ENCODE assay signal across 8 cellular contexts in the genomic region with DNA sequence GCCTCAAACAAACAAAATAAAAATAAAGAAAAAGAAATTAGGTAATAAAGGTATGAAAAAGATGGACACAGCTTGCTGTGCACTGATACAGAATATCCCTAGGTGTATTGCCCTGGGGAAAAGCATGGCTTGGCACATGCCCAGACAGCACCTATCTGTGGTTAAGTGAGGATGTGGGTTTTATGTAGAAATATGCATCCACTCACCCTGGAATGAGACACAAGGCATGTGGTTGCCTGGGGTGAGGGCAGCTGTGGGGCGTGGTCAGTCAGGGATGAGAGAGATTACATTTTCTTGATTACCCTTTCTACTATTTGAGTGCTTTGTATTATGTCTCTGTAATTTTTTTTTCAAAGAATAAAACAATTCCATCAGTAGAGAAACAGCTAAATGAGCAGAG. TPM values are rescaled to one million over a fixed set of nuclear protein-coding genes. Genes with fewer than 3 reads are reported as not detected.
A peak's percentile ranks its signal among the peaks of the same experiment; 100 is the strongest.
DNase-seq lines count a peak whose midpoint lies in the region; ATAC-seq and TF ChIP-seq lines count a peak whose summit lies in the region.

No MANE protein-coding gene starts in this region.

- ATAC-seq in HCT116, result peak; percentile 86

- no peaks in the 10 kb centered on the region for H3K27me3 ChIP-seq in HCT116 (ENCODE audit: insufficient read depth, low read length)
- H3K27me3 ChIP-seq in SJCRH30, result peaks cover 3% of the 10 kb centered on the region; the same call in 1 of the 2 replicates
- no peaks in the 10 kb centered on the region for H3K27me3 ChIP-seq in ovary

- 52 to 69% (median 65%) methylated on average over 1 of the region's 1 CpG for WGBS in ovary, 3 donors

- H3K9me3 ChIP-seq in HCT116 (ENCODE audit: control insufficient read depth in 1 of 2, insufficient read depth in 1 of 2, low read depth in 1 of 2, low read length in 2 of 2), result no peaks in the 10 kb centered on the region
- no peaks in the 10 kb centered on the region for H3K9me3 ChIP-seq in SJCRH30 (replicated peaks)
- no peaks in the 10 kb centered on the region for H3K9me3 ChIP-seq in ovary

- no TSS peak for BruUV-seq in HCT116 (replicated peaks; lab: Mats Ljungman, UMichigan)

- no peak for TF ChIP-seq RAD21 in HCT116 (IDR thresholded peaks at IDR 0.05; ENCODE audit: low read depth)

- in situ Hi-C loops in astrocyte of the cerebellum (cut with HindIII; ENCODE audit: low sequenced_read_pairs), result no loop called here

- no peaks in the 10 kb centered on the region for H3K9me2 ChIP-seq in HCT116 (ENCODE audit: insufficient read depth)

- H3K4me3 ChIP-seq in HCT116 (replicated peaks in 1 of 2; ENCODE audit: low read depth in 1 of 2, low read length in 2 of 2), result no peak overlapping the region
- no peak overlapping the region for H3K4me3 ChIP-seq in SJCRH30
- H3K4me3 ChIP-seq in astrocyte of the cerebellum (ENCODE audit: low read depth, low read length), result no peak overlapping the region
- no peak overlapping the region for H3K4me3 ChIP-seq in ovary

- H3K79me2 ChIP-seq in HCT116 (ENCODE audit: insufficient read depth, low read length), result no peaks in the 10 kb centered on the region

- intact Hi-C loops in HCT116 (cut with micrococcal nuclease) (no loop called here), ovary (cut with DNase I) (no loop called here)

- H3K9ac ChIP-seq in HCT116 (ENCODE audit: low read length), result no peak overlapping the region

- DNase-seq in HCT116 (ENCODE audit: low read depth, low spot score) (peak; percentile 28), SJCRH30 (peak; percentile 83), astrocyte of the cerebellum (ENCODE audit: low read depth) (peak; percentile 45), non-pigmented ciliary epithelial cell (ENCODE audit: low read depth) (peak; percentile 47), ovary (no peak), NCI-H146 (lab: John Stamatoyannopoulos, UW) (no peak), occipital lobe (lab: John Stamatoyannopoulos, UW) (no peak), OCI-M2 (lab: John Stamatoyannopoulos, UW; ENCODE audit: unreplicated experiment) (no peak)

- H2AFZ ChIP-seq in HCT116 (ENCODE audit: low read depth, low read length, poor library complexity, severe bottlenecking), result no peak overlapping the region

- no peak overlapping the region for H3K27ac ChIP-seq in HCT116 (ENCODE audit: low read depth, low read length)
- H3K27ac ChIP-seq in SJCRH30, result peak overlapping the region; percentile 5
- no peak overlapping the region for H3K27ac ChIP-seq in ovary

- no peaks in the 10 kb centered on the region for H3K36me3 ChIP-seq in HCT116 (ENCODE audit: control insufficient read depth in 1 of 2, insufficient read depth in 2 of 2, low read length in 2 of 2)
- H3K36me3 ChIP-seq in SJCRH30, result no peaks in the 10 kb centered on the region
- no peaks in the 10 kb centered on the region for H3K36me3 ChIP-seq in ovary

- TF ChIP-seq CTCF in HCT116 (IDR thresholded peaks at IDR 0.05 in 2 of 3, conservative IDR thresholded peaks at IDR 0.05 in 1 of 3; ENCODE audit: borderline replicate concordance in 1 of 3, insufficient read depth in 1 of 3, low read depth in 2 of 3, low read length in 2 of 3), result no peak
- no peak for TF ChIP-seq CTCF in astrocyte of the cerebellum (IDR thresholded peaks at IDR 0.05; ENCODE audit: low read depth, low read length, missing control alignments)
- TF ChIP-seq CTCF in ovary (IDR thresholded peaks at IDR 0.05), result no peak

- POLR2A ChIA-PET in HCT116 (lab: Charles Lee), result no interaction called here

- TF ChIP-seq POLR2A in HCT116 (IDR thresholded peaks at IDR 0.05; ENCODE audit: borderline replicate concordance, extremely low read depth, insufficient read depth, insufficient read length), result no peak
- no peak for TF ChIP-seq POLR2A in ovary (IDR thresholded peaks at IDR 0.05)

- H3K4me1 ChIP-seq in HCT116 (ENCODE audit: control insufficient read depth in 1 of 2, insufficient read depth in 2 of 2, low read length in 2 of 2), result peaks cover 29 to 32% of the 10 kb centered on the region in 2 experiments
- H3K4me1 ChIP-seq in SJCRH30, result peaks cover 21% of the 10 kb centered on the region
- no peaks in the 10 kb centered on the region for H3K4me1 ChIP-seq in ovary (ENCODE audit: insufficient read depth)

- CTCF ChIA-PET in HCT116 (lab: Charles Lee), result no interaction called here

- H4K20me1 ChIP-seq in HCT116 (ENCODE audit: insufficient read depth), result no peaks in the 10 kb centered on the region

- RAD21 ChIA-PET in HCT116 (lab: Charles Lee; ENCODE audit: low non-redundant PET in 1 of 2, low total read pairs in 2 of 2, uncharacterized antibody in 2 of 2, unreplicated experiment in 2 of 2), result no interaction called here

- no peak for TF ChIP-seq EP300 in ovary (IDR thresholded peaks at IDR 0.05)

- peak overlapping the region; percentile 66 for H3K4me2 ChIP-seq in HCT116 (ENCODE audit: low read length)

TF ChIP-seq in HCT116, 20 proteins besides CTCF, POLR2A, EP300 and RAD21:
- TF ChIP-seq SP1 (IDR thresholded peaks at IDR 0.05; ENCODE audit: low read depth) (no peak), FOSL1 (IDR thresholded peaks at IDR 0.05; ENCODE audit: low read depth) (no peak), ZFX (IDR thresholded peaks at IDR 0.05) (no peak), REST (IDR thresholded peaks at IDR 0.05; ENCODE audit: low read depth) (no peak), EGR1 (IDR thresholded peaks at IDR 0.05; ENCODE audit: low read depth) (no peak)

RNA-seq across cellular contexts. Expression of gene PLLP, which starts 6.9 kb away (rescaled TPM):
- total RNA-seq in HCT116 (2021; ENCODE audit: unreplicated experiment) (3.1 TPM), ovary (10 to 100 TPM in 1 of 7 donors, 1 to 10 TPM in 5, under 1 TPM in 1; 0.94 to 54.2 (median 4.0) TPM), occipital lobe (1.2 TPM)
- polyA plus RNA-seq in HCT116 (2012), result 5.3 and 5.9 TPM in 2 replicates
- total RNA-seq in SJCRH30 (2014; rRNA removed; shearing (Covaris generic)), result 0.30 and 0.49 TPM in 2 replicates
- polyA plus RNA-seq in ovary, result 1 to 10 TPM; 3.4 to 5.9 TPM

RNA-seq across cellular contexts. Expression of gene ARL2BP, which starts 32.5 kb away (rescaled TPM):
- total RNA-seq in HCT116 (2021; ENCODE audit: unreplicated experiment), result 28.8 TPM
- polyA plus RNA-seq in HCT116 (2012), result 17.8 and 19.7 TPM in 2 replicates
- 67.0 and 69.3 TPM in 2 replicates for total RNA-seq in SJCRH30 (2014; rRNA removed; shearing (Covaris generic))
- 10 to 100 TPM; 50.0 to 74.3 (median 57.7) TPM for total RNA-seq in ovary
- polyA plus RNA-seq in ovary, result 10 to 100 TPM; 45.3 to 88.0 TPM
- total RNA-seq in occipital lobe, result 81.4 TPM

Comparison
In these comparisons a context has a peak if more than half of its experiments do, and no peak if none do; other contexts are left out.
1. DNase-seq: peak in HCT116 (single experiment), SJCRH30 (2 of 2), astrocyte of the cerebellum (single experiment) and non-pigmented ciliary epithelial cell (single experiment); none in ovary (0 of 5), NCI-H146 (single experiment), occipital lobe (single experiment) and OCI-M2 (single experiment).